In genomic region chr2:131958019-131958609, GRCh38 we compare ENCODE assay signal across 7 cellular contexts.
DNase-seq lines count a peak whose midpoint lies in the region; FAIRE-seq and TF ChIP-seq lines count a peak whose summit lies in the region.
"Not testable (repeated sequence)": the region's sequence is repeated elsewhere in the genome, so short reads cannot be mapped to it uniquely, and the experiment has no call there.

No MANE protein-coding gene starts in this region.

- not testable (repeated sequence) for FAIRE-seq in RCC 7860 (lab: Jason Lieb, UNC)

- not testable (repeated sequence) for H3K4me3 ChIP-seq in epithelial cell of esophagus (ENCODE audit: low read length); retinal pigment epithelial cell (ENCODE audit: low read length)

- TF ChIP-seq CTCF in epithelial cell of esophagus (IDR thresholded peaks at IDR 0.05; ENCODE audit: insufficient read depth, low read depth, low read length, missing control alignments); retinal pigment epithelial cell (conservative IDR thresholded peaks at IDR 0.05; ENCODE audit: low read depth, low read length): not testable (repeated sequence)

- DNase-seq in A172 (ENCODE audit: low spot score) (peak; percentile 15), RCC 7860 (ENCODE audit: low spot score) (peak; percentile 41), astrocyte of the hippocampus (ENCODE audit: low read depth, low spot score) (peak; percentile 3), epithelial cell of esophagus (ENCODE audit: low read depth) (peak; percentile 16), foreskin melanocyte (peak; percentile 81), kidney glomerular epithelial cell (lab: John Stamatoyannopoulos, UW) (peak; percentile 13), retinal pigment epithelial cell (ENCODE audit: low read depth) (peak; percentile 49)

Comparison
In these comparisons a context has a peak if more than half of its experiments do, and no peak if none do; other contexts are left out.
1. DNase-seq: peak in every context shown above with its lines; median percentile 81 in foreskin melanocyte; 49 in retinal pigment epithelial cell; 41 in RCC 7860; 16 in epithelial cell of esophagus; 15 in A172; 13 in kidney glomerular epithelial cell; 3 in astrocyte of the hippocampus.